10 cellular contexts compared by ENCODE assay signal in the genomic region with DNA sequence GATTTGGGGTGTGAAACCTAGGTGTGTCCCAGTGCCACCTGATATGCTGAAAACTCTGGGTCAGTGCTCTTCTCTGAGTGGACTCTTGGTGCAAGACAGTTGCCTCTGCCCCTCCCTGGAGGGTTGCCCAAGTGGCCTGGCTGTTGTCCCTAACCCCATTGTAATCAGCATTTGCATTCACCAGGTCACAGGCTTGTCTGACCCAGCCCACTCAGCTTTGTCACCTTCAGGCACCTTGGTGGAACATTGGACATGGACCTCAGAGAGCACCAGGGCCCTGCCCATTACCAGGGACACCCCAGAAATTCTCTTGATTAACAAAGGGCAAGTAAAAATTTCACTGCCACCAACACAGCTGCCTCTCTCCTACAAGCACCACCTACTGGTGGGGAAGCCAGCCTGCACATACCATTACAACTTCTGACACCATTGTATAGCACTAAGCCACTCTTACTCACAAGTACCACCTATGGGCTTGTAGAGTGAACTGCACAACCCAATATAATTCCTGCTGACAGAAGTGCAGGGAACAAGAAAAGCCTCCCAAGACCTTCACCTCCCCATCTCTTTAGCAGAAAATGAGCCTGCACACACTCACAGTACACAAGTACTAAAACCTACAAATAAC.
A peak's percentile ranks its signal among the peaks of the same experiment; 100 is the strongest.
DNase-seq lines count a peak whose midpoint lies in the region; ATAC-seq, FAIRE-seq and TF ChIP-seq lines count a peak whose summit lies in the region.
"Had no signal": no experiment of that assay in that cellular context is flagged by ENCODE, and none has a peak within 500 bp of the region (broad histone marks: within the 10 kb centered on the region; RNA-seq: fewer than 3 reads in every experiment).

No MANE protein-coding gene starts in this region.

- DNase-seq in HuH-7.5 (ENCODE audit: low spot score) (peak; percentile 16), GM12878 (ENCODE audit: low read depth, low spot score) (no peak), occipital lobe (lab: John Stamatoyannopoulos, UW) (no peak)
- no peak for DNase-seq in stimulated activated CD4-positive, alpha-beta T cell treated with anti-CD3 and anti-CD28 coated beads, Interleukin-4, amount 100 ng/mL, for 4 hours
- DNase-seq: activated effector memory CD4-positive, alpha-beta T cell treated with anti-CD3 and anti-CD28 coated beads, Interleukin-2, amount 50 U/mL, for 16 hours; NCI-H1694 had no signal

- intact Hi-C loops in GM12878 (cut with micrococcal nuclease; ENCODE audit: unreplicated experiment) = loop anchor here (10.0 kb wide), 1 partner anchor 274 kb away; no protein-coding TSS in a partner anchor

- no peaks in the 10 kb centered on the region for H4K20me1 ChIP-seq in GM12878 (ENCODE audit: control insufficient read depth, insufficient read depth)

- H2AFZ ChIP-seq in GM12878 (ENCODE audit: control insufficient read depth, low read depth, low read length) = no peak overlapping the region

- no peak for TF ChIP-seq EP300 in GM12878 (IDR thresholded peaks at IDR 0.05; ENCODE audit: borderline replicate concordance in 1 of 2, control insufficient read depth in 1 of 2, low read depth in 2 of 2, low read length in 2 of 2)

- H3K36me3 ChIP-seq in GM12878 (ENCODE audit: control insufficient read depth in 2 of 2, insufficient read depth in 2 of 2, low read length in 1 of 2) = no peaks in the 10 kb centered on the region

- TF ChIP-seq RAD21 in GM12878 (IDR thresholded peaks at IDR 0.05; ENCODE audit: insufficient read depth, low read depth, low read length) = 0 out of 2 replicates have a peak, but pooled peaks have one; percentile 8

- H3K9ac ChIP-seq in GM12878 (ENCODE audit: control insufficient read depth, insufficient read depth, low read length) = no peak overlapping the region

- CTCF ChIA-PET in GM12878 (lab: Yijun Ruan, JAX) = no interaction called here

- in situ Hi-C loops in GM12878 (cut with MboI) = no loop called here

- H3K79me2 ChIP-seq in GM12878 (ENCODE audit: control insufficient read depth, insufficient read depth, low read length) = no peaks in the 10 kb centered on the region

- FAIRE-seq in GM12878 (lab: Jason Lieb, UNC) = no peak

- BruUV-seq in GM12878 (replicated peaks; lab: Mats Ljungman, UMichigan) = no TSS peak

- TF ChIP-seq CTCF in 22Rv1 (IDR thresholded peaks at IDR 0.05) = peak; percentile 53
- TF ChIP-seq CTCF in GM12878 (IDR thresholded peaks at IDR 0.05 in 2 of 3, conservative IDR thresholded peaks at IDR 0.05 in 1 of 3; ENCODE audit: control insufficient read depth in 2 of 3, extremely low read depth in 1 of 3, insufficient read depth in 1 of 3, low read depth in 3 of 3, low read length in 3 of 3) = peak; percentile 3 to 32 (median 17); a peak in 2 of 6 replicates

- no peak overlapping the region for H3K4me3 ChIP-seq in GM12878

- TF ChIP-seq POLR2A in GM12878 (IDR thresholded peaks at IDR 0.05; ENCODE audit: low read depth, low read length) = no peak

- H3K4me1 ChIP-seq in GM12878 (ENCODE audit: control insufficient read depth, insufficient read depth, low read length) = no peaks in the 10 kb centered on the region

- peak; percentile 45 for ATAC-seq in GM18520 (IDR thresholded peaks at IDR 0.05; ENCODE audit: unreplicated experiment)
- ATAC-seq in GM12878 = peak; percentile 86
- no peak for ATAC-seq in HG03521 (IDR thresholded peaks at IDR 0.05; ENCODE audit: unreplicated experiment)
- no peak for ATAC-seq in GM18873 (IDR thresholded peaks at IDR 0.05; ENCODE audit: low FRiP score, unreplicated experiment)

- RAD21 ChIA-PET in GM12878 (lab: Charles Lee; ENCODE audit: unreplicated experiment) = no interaction called here

- SMC1A ChIA-PET in GM12878 (lab: Charles Lee; ENCODE audit: uncharacterized antibody, unreplicated experiment) = no interaction called here

- no peak overlapping the region for H3K4me2 ChIP-seq in GM12878 (ENCODE audit: control insufficient read depth, insufficient read depth)

- no peaks in the 10 kb centered on the region for H3K27me3 ChIP-seq in GM12878 (replicated peaks in 1 of 2; ENCODE audit: control insufficient read depth in 2 of 2, insufficient read depth in 2 of 2, low read length in 1 of 2)

- no peak overlapping the region for H3K27ac ChIP-seq in 22Rv1
- no peak overlapping the region for H3K27ac ChIP-seq in GM12878 (ENCODE audit: control insufficient read depth, insufficient read depth)

- H3K9me3 ChIP-seq in GM12878 (replicated peaks; ENCODE audit: control insufficient read depth, insufficient read depth, low read length) = no peaks in the 10 kb centered on the region

- POLR2A ChIA-PET in GM12878 (lab: Charles Lee) = no interaction called here

TF ChIP-seq in GM12878, 131 proteins besides CTCF, POLR2A, EP300 and RAD21:
- TF ChIP-seq, protein P1, sequence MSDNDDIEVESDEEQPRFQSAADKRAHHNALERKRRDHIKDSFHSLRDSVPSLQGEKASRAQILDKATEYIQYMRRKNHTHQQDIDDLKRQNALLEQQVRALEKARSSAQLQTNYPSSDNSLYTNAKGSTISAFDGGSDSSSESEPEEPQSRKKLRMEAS (IDR thresholded peaks at IDR 0.05; ENCODE audit: low read depth, low read length) = no peak
- TF ChIP-seq HCFC1 (IDR thresholded peaks at IDR 0.05; ENCODE audit: low read length) (no peak), NFYA (IDR thresholded peaks at IDR 0.05; ENCODE audit: borderline replicate concordance, low read depth, low read length) (no peak), SIN3A (IDR thresholded peaks at IDR 0.05; ENCODE audit: low read depth, low read length) (no peak), RUNX3 (IDR thresholded peaks at IDR 0.05; ENCODE audit: low read length) (no peak), ATF7 (IDR thresholded peaks at IDR 0.05; ENCODE audit: low read depth) (no peak), DPF2 (IDR thresholded peaks at IDR 0.05) (no peak), MXI1 (IDR thresholded peaks at IDR 0.05; ENCODE audit: low read depth, low read length) (no peak), SIX5 (IDR thresholded peaks at IDR 0.05; ENCODE audit: low read depth, low read length, severe bottlenecking) (no peak)
- TF ChIP-seq, protein P2, sequence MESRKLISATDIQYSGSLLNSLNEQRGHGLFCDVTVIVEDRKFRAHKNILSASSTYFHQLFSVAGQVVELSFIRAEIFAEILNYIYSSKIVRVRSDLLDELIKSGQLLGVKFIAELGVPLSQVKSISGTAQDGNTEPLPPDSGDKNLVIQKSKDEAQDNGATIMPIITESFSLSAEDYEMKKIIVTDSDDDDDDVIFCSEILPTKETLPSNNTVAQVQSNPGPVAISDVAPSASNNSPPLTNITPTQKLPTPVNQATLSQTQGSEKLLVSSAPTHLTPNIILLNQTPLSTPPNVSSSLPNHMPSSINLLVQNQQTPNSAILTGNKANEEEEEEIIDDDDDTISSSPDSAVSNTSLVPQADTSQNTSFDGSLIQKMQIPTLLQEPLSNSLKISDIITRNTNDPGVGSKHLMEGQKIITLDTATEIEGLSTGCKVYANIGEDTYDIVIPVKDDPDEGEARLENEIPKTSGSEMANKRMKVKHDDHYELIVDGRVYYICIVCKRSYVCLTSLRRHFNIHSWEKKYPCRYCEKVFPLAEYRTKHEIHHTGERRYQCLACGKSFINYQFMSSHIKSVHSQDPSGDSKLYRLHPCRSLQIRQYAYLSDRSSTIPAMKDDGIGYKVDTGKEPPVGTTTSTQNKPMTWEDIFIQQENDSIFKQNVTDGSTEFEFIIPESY (IDR thresholded peaks at IDR 0.05) = no peak
- TF ChIP-seq, protein P3, sequence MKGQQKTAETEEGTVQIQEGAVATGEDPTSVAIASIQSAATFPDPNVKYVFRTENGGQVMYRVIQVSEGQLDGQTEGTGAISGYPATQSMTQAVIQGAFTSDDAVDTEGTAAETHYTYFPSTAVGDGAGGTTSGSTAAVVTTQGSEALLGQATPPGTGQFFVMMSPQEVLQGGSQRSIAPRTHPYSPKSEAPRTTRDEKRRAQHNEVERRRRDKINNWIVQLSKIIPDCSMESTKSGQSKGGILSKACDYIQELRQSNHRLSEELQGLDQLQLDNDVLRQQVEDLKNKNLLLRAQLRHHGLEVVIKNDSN (IDR thresholded peaks at IDR 0.05; ENCODE audit: borderline replicate concordance, extremely low read length, insufficient read depth, low read depth, low read length) = no peak

Comparison
In these comparisons a context has a peak if more than half of its experiments do, and no peak if none do; other contexts are left out.
1. ATAC-seq: peak in GM18520 (single experiment) and GM12878 (single experiment); none in HG03521 (single experiment) and GM18873 (single experiment).